ENCODE assay signal across 23 cellular contexts in genomic region chr2:105402809-105403208, GRCh38. TPM values are rescaled to one million over a fixed set of nuclear protein-coding genes. Genes with fewer than 3 reads are reported as not detected.
DNase-seq lines count a peak whose midpoint lies in the region; FAIRE-seq and TF ChIP-seq lines count a peak whose summit lies in the region.
"Had no signal": no experiment of that assay in that cellular context is flagged by ENCODE, and none has a peak within 500 bp of the region (broad histone marks: within the 10 kb centered on the region; RNA-seq: fewer than 3 reads in every experiment).

No MANE protein-coding gene starts in this region.

- H3K4me2 ChIP-seq in Loucy (ENCODE audit: low read depth, low read length, poor library complexity, severe bottlenecking) (no peak overlapping the region), mammary epithelial cell (ENCODE audit: insufficient read depth, low read depth, low read length) (peak overlapping the region; percentile 77), osteoblast (ENCODE audit: insufficient read depth, low read length) (no peak overlapping the region), Karpas-422 (ENCODE audit: low read depth, low read length, poor library complexity, severe bottlenecking) (no peak overlapping the region)
- H3K4me2 ChIP-seq: neural progenitor cell had no signal

- H3K4me3 ChIP-seq in ACC112 (ENCODE audit: low read depth, low read length) (no peak overlapping the region), Loucy (ENCODE audit: low read length, poor library complexity, severe bottlenecking) (no peak overlapping the region), mammary epithelial cell (replicated peaks in 1 of 3; ENCODE audit: insufficient read depth in 1 of 3, low read depth in 2 of 3, low read length in 3 of 3) (peak overlapping the region in 1 of 3 experiments; percentile 2), osteoblast (ENCODE audit: insufficient read depth, low read length) (no peak overlapping the region), Karpas-422 (ENCODE audit: low read length) (no peak overlapping the region)
- H3K4me3 ChIP-seq: mucosa of descending colon, neural progenitor cell had no signal

- TF ChIP-seq CTCF in Loucy (conservative IDR thresholded peaks at IDR 0.05; ENCODE audit: low read length) (no peak), mammary epithelial cell (conservative IDR thresholded peaks at IDR 0.05 in 1 of 2, IDR thresholded peaks at IDR 0.05 in 1 of 2; ENCODE audit: extremely low read depth in 1 of 2, insufficient read depth in 1 of 2, low read depth in 1 of 2, low read length in 2 of 2) (no peak), osteoblast (IDR thresholded peaks at IDR 0.05; ENCODE audit: extremely low read depth, low read depth, low read length) (no peak)

- no TSS peak for BruUV-seq in mammary epithelial cell (replicated peaks; lab: Mats Ljungman, UMichigan)

- intact Hi-C loops in mammary epithelial cell (cut with micrococcal nuclease) = no loop called here

- H3K27ac ChIP-seq in ACC112 (ENCODE audit: low read depth, low read length) (peak overlapping the region; percentile 92), mammary epithelial cell (ENCODE audit: insufficient read depth, low read depth, low read length) (peak overlapping the region; percentile 96), osteoblast (ENCODE audit: low read depth, low read length) (peak overlapping the region; percentile 97), Karpas-422 (ENCODE audit: low read length) (no peak overlapping the region)
- H3K27ac ChIP-seq: C4-2B, neural progenitor cell had no signal

- WGBS in mammary epithelial cell (ENCODE audit: low coverage, missing lambda C conversion rate) = 94% methylated on average over 2 of the region's 2 CpGs

- DNase-seq in mammary epithelial cell (no peak), osteoblast (ENCODE audit: insufficient read length, low spot score, missing footprints) (no peak), occipital lobe (lab: John Stamatoyannopoulos, UW) (no peak), T-helper 9 cell (no peak), Karpas-422 (no peak), GM12891 (ENCODE audit: insufficient read length, low spot score) (no peak)
- DNase-seq: activated CD8-positive, alpha-beta T cell treated with anti-CD3 and anti-CD28 coated beads, Interleukin-2, amount 10 ng/mL, durations not matched to agents 7 days and 5 days; activated effector memory CD4-positive, alpha-beta T cell treated with anti-CD3 and anti-CD28 coated beads, Interleukin-2, amount 50 U/mL, for 16 hours; activated T-cell treated with anti-CD3 and anti-CD28 coated beads for 4 hours; effector CD4-positive, alpha-beta T cell; foreskin melanocyte; NCI-H1436; NCI-H82; SHP77 treated with DMSO at 0.1 percent for 48 hours; stimulated activated CD4-positive, alpha-beta T cell treated with anti-CD3 and anti-CD28 coated beads, Interleukin-2, amount 100 ng/mL, for 48 hours had no signal

- no peaks in the 10 kb centered on the region for H3K9me2 ChIP-seq in Loucy (replicated peaks; ENCODE audit: low read depth, low read length)
- no peaks in the 10 kb centered on the region for H3K9me2 ChIP-seq in Karpas-422 (replicated peaks; ENCODE audit: insufficient read depth, low read length)

- H3K36me3 ChIP-seq in ACC112 (ENCODE audit: insufficient read depth, low read length) (no peaks in the 10 kb centered on the region), Loucy (ENCODE audit: insufficient read depth, low read length) (no peaks in the 10 kb centered on the region), mammary epithelial cell (ENCODE audit: insufficient read depth, low read length) (no peaks in the 10 kb centered on the region), osteoblast (ENCODE audit: insufficient read depth, low read length) (peaks cover 2% of the 10 kb centered on the region), Karpas-422 (ENCODE audit: insufficient read depth, low read length) (no peaks in the 10 kb centered on the region)
- H3K36me3 ChIP-seq: neural progenitor cell had no signal

- in situ Hi-C loops in mammary epithelial cell (cut with MboI; ENCODE audit: low sequenced_read_pairs in 2 of 2) = loop anchor here (5.0 kb wide), 1 partner anchor 54 kb away; no protein-coding TSS in a partner anchor

- TF ChIP-seq POLR2A in GM12891 (IDR thresholded peaks at IDR 0.05; ENCODE audit: low read depth, low read length) = no peak

- H3K27me3 ChIP-seq in ACC112 (ENCODE audit: insufficient read depth, low read length) = no peaks in the 10 kb centered on the region
- H3K27me3 ChIP-seq in Loucy (ENCODE audit: insufficient read depth, low read length, poor library complexity, severe bottlenecking) = no peaks in the 10 kb centered on the region
- H3K27me3 ChIP-seq in mammary epithelial cell (ENCODE audit: insufficient read depth, low read length) = no peaks in the 10 kb centered on the region
- H3K27me3 ChIP-seq in osteoblast (ENCODE audit: insufficient read depth, low read length) = no peaks in the 10 kb centered on the region
- H3K27me3 ChIP-seq in Karpas-422 (ENCODE audit: low read length) = no peaks in the 10 kb centered on the region

- no peaks in the 10 kb centered on the region for H3F3A ChIP-seq in Loucy (ENCODE audit: low read depth)

- H3K9me3 ChIP-seq in Loucy (ENCODE audit: insufficient read depth, low read depth, low read length) = no peaks in the 10 kb centered on the region
- H3K9me3 ChIP-seq in mammary epithelial cell (replicated peaks; ENCODE audit: insufficient read depth, low read length) = no peaks in the 10 kb centered on the region
- H3K9me3 ChIP-seq in osteoblast (ENCODE audit: low read depth, low read length) = no peaks in the 10 kb centered on the region
- no peaks in the 10 kb centered on the region for H3K9me3 ChIP-seq in Karpas-422 (ENCODE audit: low read length)
- H3K9me3 ChIP-seq: mucosa of descending colon had no signal

- dilution Hi-C loops in mammary epithelial cell (cut with HindIII; ENCODE audit: low sequenced_read_pairs) = no loop called here

- H3K79me2 ChIP-seq in ACC112 (ENCODE audit: control insufficient read depth, insufficient read depth, low read length, unreplicated experiment) = peaks cover 26% of the 10 kb centered on the region
- peaks cover 7% of the 10 kb centered on the region for H3K79me2 ChIP-seq in Loucy (ENCODE audit: insufficient read depth, low read length)
- H3K79me2 ChIP-seq in mammary epithelial cell (ENCODE audit: insufficient read depth, low read length) = peaks cover 12% of the 10 kb centered on the region
- H3K79me2 ChIP-seq in osteoblast (ENCODE audit: insufficient read depth, low read length) = peaks cover 25% of the 10 kb centered on the region
- no peaks in the 10 kb centered on the region for H3K79me2 ChIP-seq in Karpas-422 (ENCODE audit: low read length)

- H3K9ac ChIP-seq in Loucy (ENCODE audit: low read depth, low read length, poor library complexity, severe bottlenecking) (no peak overlapping the region), mammary epithelial cell (ENCODE audit: insufficient read depth, low read length) (peak overlapping the region; percentile 81), Karpas-422 (ENCODE audit: low read length) (no peak overlapping the region)
- H3K9ac ChIP-seq: neural progenitor cell had no signal

- FAIRE-seq in GM12891 (lab: Jason Lieb, UNC) = no peak
- FAIRE-seq: GM12892, islet of Langerhans, TTC549 had no signal

- H3K4me1 ChIP-seq in ACC112 (ENCODE audit: control insufficient read depth, insufficient read depth, low read length, unreplicated experiment) (peaks cover 56% of the 10 kb centered on the region), Loucy (ENCODE audit: insufficient read depth, low read length, poor library complexity, severe bottlenecking) (peaks cover 11% of the 10 kb centered on the region), mammary epithelial cell (ENCODE audit: insufficient read depth, low read length) (peaks cover 53% of the 10 kb centered on the region), osteoblast (ENCODE audit: insufficient read depth, low read length) (peaks cover 43% of the 10 kb centered on the region), Karpas-422 (ENCODE audit: low read length) (no peaks in the 10 kb centered on the region)
- H3K4me1 ChIP-seq: neural progenitor cell had no signal

- CTCF ChIA-PET in mammary epithelial cell (lab: Charles Lee; ENCODE audit: low non-redundant PET) = no interaction called here

- H4K20me1 ChIP-seq in Loucy (ENCODE audit: insufficient read depth, low read length, poor library complexity, severe bottlenecking) (no peaks in the 10 kb centered on the region), mammary epithelial cell (ENCODE audit: insufficient read depth, low read length) (no peaks in the 10 kb centered on the region), osteoblast (ENCODE audit: insufficient read depth, low read length) (no peaks in the 10 kb centered on the region), Karpas-422 (ENCODE audit: insufficient read depth, low read depth, low read length) (no peaks in the 10 kb centered on the region)

- H2AFZ ChIP-seq in ACC112 (ENCODE audit: low read length, unreplicated experiment) = no peak overlapping the region
- 0 out of 2 replicates have a peak overlapping the region, but pooled peaks have one; percentile 42 for H2AFZ ChIP-seq in Loucy (ENCODE audit: low read length)
- H2AFZ ChIP-seq in mammary epithelial cell (ENCODE audit: low read depth, low read length) = peak overlapping the region; percentile 25
- no peak overlapping the region for H2AFZ ChIP-seq in osteoblast (ENCODE audit: low read length)
- H2AFZ ChIP-seq in Karpas-422 (ENCODE audit: low read length) = no peak overlapping the region

TF ChIP-seq in GM12891, 5 proteins besides CTCF, POLR2A, EP300 and RAD21:
- TF ChIP-seq POU2F2 (IDR thresholded peaks at IDR 0.05; ENCODE audit: low read depth, low read length) (no peak), PAX5 (IDR thresholded peaks at IDR 0.05; ENCODE audit: insufficient read depth, low read length, severe bottlenecking) (no peak), TAF1 (IDR thresholded peaks at IDR 0.05; ENCODE audit: low read depth, low read length) (no peak), POLR2AphosphoS5 (IDR thresholded peaks at IDR 0.05; ENCODE audit: low read depth, low read length) (no peak), SPI1 (IDR thresholded peaks at IDR 0.05; ENCODE audit: low read depth, low read length) (no peak)

RNA-seq across cellular contexts. Expression of gene FHL2, which starts 4.0 kb away (rescaled TPM):
- 100 to 1,000 TPM; 158 to 363 TPM for total RNA-seq in mammary epithelial cell
- polyA plus RNA-seq in mammary epithelial cell = 280 TPM
- 170 TPM for polyA minus RNA-seq in mammary epithelial cell
- 566 and 568 TPM in 2 replicates for total RNA-seq in osteoblast
- 4.4 TPM for total RNA-seq in occipital lobe
- 0.26 TPM in 1 of 2 replicates, not detected in the other for total RNA-seq in Karpas-422 (2014; rRNA removed; shearing (Covaris generic); ENCODE audit: low replicate concordance)
- 2.5 TPM for polyA plus RNA-seq in GM12891 (2012; ENCODE audit: low read depth, missing spikeins)

Comparison
In these comparisons a context has a peak if more than half of its experiments do, and no peak if none do; other contexts are left out.
1. H2AFZ ChIP-seq: peak in Loucy (single experiment) and mammary epithelial cell (single experiment); none in ACC112 (single experiment), osteoblast (single experiment) and Karpas-422 (single experiment).
2. RNA of gene FHL2, which starts 4.0 kb away (total RNA-seq): 566 to 568 TPM in osteoblast and 158 to 363 TPM in mammary epithelial cell; 4.4 TPM in occipital lobe (single experiment) and 0.26 TPM in Karpas-422; every median in the first group is over 10 times any median in the second.